ENCODE assay signal across 15 cellular contexts in genomic region chr16:26717826-26718225, GRCh38.
DNase-seq lines count a peak whose midpoint lies in the region; ATAC-seq and TF ChIP-seq lines count a peak whose summit lies in the region.
"Had no signal": no experiment of that assay in that cellular context is flagged by ENCODE, and none has a peak within 500 bp of the region (broad histone marks: within the 10 kb centered on the region; RNA-seq: fewer than 3 reads in every experiment).

No MANE protein-coding gene starts in this region.

- TF ChIP-seq CTCF in nephron progenitor cell (IDR thresholded peaks at IDR 0.05) (no peak), gastrocnemius medialis (IDR thresholded peaks at IDR 0.05 in 4 of 5, conservative IDR thresholded peaks at IDR 0.05 in 1 of 5) (no peak)

- no peak overlapping the region for H3K27ac ChIP-seq in SJCRH30
- H3K27ac ChIP-seq in gastrocnemius medialis: no peak overlapping the region
- H3K27ac ChIP-seq: PC-9, SK-N-MC had no signal

- H3K27me3 ChIP-seq in SJCRH30 (no peaks in the 10 kb centered on the region), gastrocnemius medialis (no peaks in the 10 kb centered on the region)

- no peaks in the 10 kb centered on the region for H3K36me3 Mint-ChIP-seq in nephron progenitor cell (ENCODE audit: low read depth)
- H3K36me3 Mint-ChIP-seq: CD4-positive, alpha-beta memory T cell had no signal

- H3K4me1 ChIP-seq in SJCRH30: no peaks in the 10 kb centered on the region
- no peaks in the 10 kb centered on the region for H3K4me1 ChIP-seq in gastrocnemius medialis

- no peak overlapping the region for H3K4me3 Mint-ChIP-seq in nephron progenitor cell
- H3K4me3 Mint-ChIP-seq: CD4-positive, alpha-beta memory T cell had no signal

- no peaks in the 10 kb centered on the region for H3K36me3 ChIP-seq in SJCRH30
- H3K36me3 ChIP-seq in gastrocnemius medialis: no peaks in the 10 kb centered on the region

- peak; percentile 18 for DNase-seq in Ammon's horn (ENCODE audit: low spot score)
- DNase-seq in M059J (ENCODE audit: low read depth): peak; percentile 9
- peak; percentile 4 to 8 for DNase-seq in SJCRH30
- DNase-seq in nephron progenitor cell: peak; percentile 30
- DNase-seq in gastrocnemius medialis: no peak
- DNase-seq in NCI-H526 (lab: John Stamatoyannopoulos, UW): no peak
- no peak for DNase-seq in activated CD8-positive, alpha-beta memory T cell treated with anti-CD3 and anti-CD28 coated beads, Interleukin-2, amount 50 U/mL, for 48 hours
- DNase-seq: AML-193; CD4-positive, alpha-beta memory T cell; KBM-7; NCI-H2029; NCI-H226; NCI-H526 treated with DMSO at 0.1 percent for 48 hours; PC-9 had no signal

- H3K27ac Mint-ChIP-seq in nephron progenitor cell: no peak overlapping the region
- H3K27ac Mint-ChIP-seq: CD4-positive, alpha-beta memory T cell had no signal

- H3K4me3 ChIP-seq in SJCRH30 (no peak overlapping the region), gastrocnemius medialis (no peak overlapping the region)
- H3K4me3 ChIP-seq: PC-9, SK-N-MC had no signal

- H3K9me3 ChIP-seq in SJCRH30 (replicated peaks) (no peaks in the 10 kb centered on the region), gastrocnemius medialis (no peaks in the 10 kb centered on the region)

- no peak for ATAC-seq in gastrocnemius medialis

- H3K27me3 Mint-ChIP-seq in nephron progenitor cell (ENCODE audit: low read depth, poor library complexity): peaks cover 8% of the 10 kb centered on the region

- intact Hi-C loops in gastrocnemius medialis (cut with DNase I; ENCODE audit: low total_unique reads): no loop called here

- H3K4me1 Mint-ChIP-seq in nephron progenitor cell: peaks cover 25% of the 10 kb centered on the region
- H3K4me1 Mint-ChIP-seq: CD4-positive, alpha-beta memory T cell had no signal

- no peak for TF ChIP-seq POLR2A in gastrocnemius medialis (IDR thresholded peaks at IDR 0.05)

- in situ Hi-C loops in gastrocnemius medialis (cut with MboI; ENCODE audit: low sequenced_read_pairs in 4 of 4): no loop called here

- no peaks in the 10 kb centered on the region for H3K9me3 Mint-ChIP-seq in nephron progenitor cell

Comparison
In these comparisons a context has a peak if more than half of its experiments do, and no peak if none do; other contexts are left out.
1. DNase-seq: peak in Ammon's horn (single experiment), M059J (single experiment), SJCRH30 (2 of 2) and nephron progenitor cell (single experiment); none in gastrocnemius medialis (0 of 2), NCI-H526 (0 of 2) and activated CD8-positive, alpha-beta memory T cell treated with anti-CD3 and anti-CD28 coated beads, Interleukin-2, amount 50 U/mL, for 48 hours (single experiment).